ENCODE assay signal across 25 cellular contexts in genomic region chr7:155542276-155542675, GRCh38. TPM values are rescaled to one million over a fixed set of nuclear protein-coding genes. Genes with fewer than 3 reads are reported as not detected.
A peak's percentile ranks its signal among the peaks of the same experiment; 100 is the strongest.
DNase-seq lines count a peak whose midpoint lies in the region; ATAC-seq and TF ChIP-seq lines count a peak whose summit lies in the region.
"Had no signal": no experiment of that assay in that cellular context is flagged by ENCODE, and none has a peak within 500 bp of the region (broad histone marks: within the 10 kb centered on the region; RNA-seq: fewer than 3 reads in every experiment).

No MANE protein-coding gene starts in this region.

- no CpG with 5 or more reads among the region's 10 CpGs for WGBS in neuronal stem cell (ENCODE audit: extremely low coverage in 2 of 2, insufficient read length in 2 of 2, insufficient replicate concordance in 1 of 2), 2 donors

- CTCF ChIA-PET in activated CD8-positive, alpha-beta T cell treated with anti-CD3 and anti-CD28 coated beads, Interleukin-2, amount 10 ng/mL, durations not matched to agents 7 days and 5 days (lab: Charles Lee): no interaction called here

- no peaks in the 10 kb centered on the region for H3K36me3 Mint-ChIP-seq in natural killer cell treated with Interleukin-12 subunit alpha and Interleukin-12 subunit beta and Interleukin-15 and Interleukin-18, amount 100 ng/mL, for 72 hours
- H3K36me3 Mint-ChIP-seq in natural killer cell: no peaks in the 10 kb centered on the region
- H3K36me3 Mint-ChIP-seq in activated CD8-positive, alpha-beta T cell treated with anti-CD3 and anti-CD28 coated beads, Interleukin-2, amount 10 ng/mL, durations not matched to agents 7 days and 5 days (ENCODE audit: low read depth): no peaks in the 10 kb centered on the region
- H3K36me3 Mint-ChIP-seq: CD14-positive monocyte; CD4-positive, alpha-beta memory T cell; CD4-positive, CD25-positive, alpha-beta regulatory T cell; CD8-positive, alpha-beta memory T cell had no signal

- peak overlapping the region; percentile 52 for H3K23ac ChIP-seq in neuronal stem cell (ENCODE audit: low read depth, low read length, poor library complexity)

- intact Hi-C loops in natural killer cell (cut with micrococcal nuclease): no loop called here

- peak overlapping the region; percentile 14 for H2BK5ac ChIP-seq in neuronal stem cell (ENCODE audit: low read length)

- no peak overlapping the region for H3K27ac Mint-ChIP-seq in natural killer cell treated with Interleukin-12 subunit alpha and Interleukin-12 subunit beta and Interleukin-15 and Interleukin-18, amount 100 ng/mL, for 72 hours
- no peak overlapping the region for H3K27ac Mint-ChIP-seq in natural killer cell
- no peak overlapping the region for H3K27ac Mint-ChIP-seq in activated CD8-positive, alpha-beta T cell treated with anti-CD3 and anti-CD28 coated beads, Interleukin-2, amount 10 ng/mL, durations not matched to agents 7 days and 5 days
- H3K27ac Mint-ChIP-seq: CD14-positive monocyte; CD4-positive, alpha-beta memory T cell; CD4-positive, CD25-positive, alpha-beta regulatory T cell; CD8-positive, alpha-beta memory T cell had no signal

- no peak overlapping the region for H2BK12ac ChIP-seq in neuronal stem cell (ENCODE audit: low read length)

- no peaks in the 10 kb centered on the region for H3K4me1 Mint-ChIP-seq in natural killer cell treated with Interleukin-12 subunit alpha and Interleukin-12 subunit beta and Interleukin-15 and Interleukin-18, amount 100 ng/mL, for 72 hours (ENCODE audit: low read depth in 2 of 2)
- H3K4me1 Mint-ChIP-seq in natural killer cell: no peaks in the 10 kb centered on the region
- no peaks in the 10 kb centered on the region for H3K4me1 Mint-ChIP-seq in activated CD8-positive, alpha-beta T cell treated with anti-CD3 and anti-CD28 coated beads, Interleukin-2, amount 10 ng/mL, durations not matched to agents 7 days and 5 days (ENCODE audit: low read depth)
- H3K4me1 Mint-ChIP-seq: CD14-positive monocyte; CD4-positive, alpha-beta memory T cell; CD4-positive, CD25-positive, alpha-beta regulatory T cell; CD8-positive, alpha-beta memory T cell had no signal

- H3K14ac ChIP-seq in neuronal stem cell (ENCODE audit: low read length): peak overlapping the region; percentile 76

- TF ChIP-seq CTCF in natural killer cell (IDR thresholded peaks at IDR 0.05): no peak

- H2BK120ac ChIP-seq in neuronal stem cell (ENCODE audit: low read depth, low read length): no peak overlapping the region

- peak overlapping the region; percentile 84 for H3K18ac ChIP-seq in neuronal stem cell (ENCODE audit: low read length)

- no peak overlapping the region for H3K9ac ChIP-seq in neuronal stem cell (ENCODE audit: low read depth, low read length, poor library complexity)
- H3K9ac ChIP-seq: BLaER1 had no signal

- no peaks in the 10 kb centered on the region for H3K9me3 Mint-ChIP-seq in natural killer cell treated with Interleukin-12 subunit alpha and Interleukin-12 subunit beta and Interleukin-15 and Interleukin-18, amount 100 ng/mL, for 72 hours
- H3K9me3 Mint-ChIP-seq in natural killer cell: no peaks in the 10 kb centered on the region
- no peaks in the 10 kb centered on the region for H3K9me3 Mint-ChIP-seq in activated CD8-positive, alpha-beta T cell treated with anti-CD3 and anti-CD28 coated beads, Interleukin-2, amount 10 ng/mL, durations not matched to agents 7 days and 5 days (ENCODE audit: insufficient read depth)
- H3K9me3 Mint-ChIP-seq: CD14-positive monocyte; CD4-positive, alpha-beta memory T cell; CD8-positive, alpha-beta memory T cell had no signal

- no peaks in the 10 kb centered on the region for H3K79me1 ChIP-seq in neuronal stem cell (ENCODE audit: low read depth, low read length)

- POLR2A ChIA-PET in activated CD8-positive, alpha-beta T cell treated with anti-CD3 and anti-CD28 coated beads, Interleukin-2, amount 10 ng/mL, durations not matched to agents 7 days and 5 days (lab: Charles Lee): no interaction called here

- no peak overlapping the region for H3K4me3 Mint-ChIP-seq in natural killer cell treated with Interleukin-12 subunit alpha and Interleukin-12 subunit beta and Interleukin-15 and Interleukin-18, amount 100 ng/mL, for 72 hours
- H3K4me3 Mint-ChIP-seq in natural killer cell: no peak overlapping the region
- H3K4me3 Mint-ChIP-seq in activated CD8-positive, alpha-beta T cell treated with anti-CD3 and anti-CD28 coated beads, Interleukin-2, amount 10 ng/mL, durations not matched to agents 7 days and 5 days: no peak overlapping the region
- H3K4me3 Mint-ChIP-seq: CD14-positive monocyte; CD4-positive, alpha-beta memory T cell; CD4-positive, CD25-positive, alpha-beta regulatory T cell; CD8-positive, alpha-beta memory T cell had no signal

- peak overlapping the region; percentile 85 for H2AFZ ChIP-seq in neuronal stem cell (ENCODE audit: low read length)

- H3K4me2 ChIP-seq in neuronal stem cell (ENCODE audit: insufficient read depth, low read length, poor library complexity, severe bottlenecking): no peak overlapping the region
- H3K4me2 ChIP-seq: BLaER1 had no signal

- no peak overlapping the region for H3K4me3 ChIP-seq in neuronal stem cell (ENCODE audit: low read length in 2 of 2)
- H3K4me3 ChIP-seq: BLaER1, GM12878 had no signal

- H3K27me3 Mint-ChIP-seq in natural killer cell treated with Interleukin-12 subunit alpha and Interleukin-12 subunit beta and Interleukin-15 and Interleukin-18, amount 100 ng/mL, for 72 hours: peaks cover 7 to 8% of the 10 kb centered on the region in 2 donors
- peaks cover 6 to 10% of the 10 kb centered on the region in 2 donors for H3K27me3 Mint-ChIP-seq in natural killer cell (ENCODE audit: low read depth in 2 of 2)
- peaks cover 6% of the 10 kb centered on the region for H3K27me3 Mint-ChIP-seq in activated CD8-positive, alpha-beta T cell treated with anti-CD3 and anti-CD28 coated beads, Interleukin-2, amount 10 ng/mL, durations not matched to agents 7 days and 5 days (ENCODE audit: low read depth)

- H2BK15ac ChIP-seq in neuronal stem cell (ENCODE audit: low read length): peak overlapping the region; percentile 43

- peak overlapping the region; percentile 82 for H2AK5ac ChIP-seq in neuronal stem cell (ENCODE audit: low read depth, low read length)

- H4K8ac ChIP-seq in neuronal stem cell (ENCODE audit: low read depth, low read length): no peak overlapping the region

- no peak overlapping the region for H3K4ac ChIP-seq in neuronal stem cell (ENCODE audit: low read length)

- ATAC-seq in natural killer cell treated with Interleukin-12 subunit alpha and Interleukin-12 subunit beta and Interleukin-15 and Interleukin-18, amount 100 ng/mL, for 72 hours: no peak
- ATAC-seq in natural killer cell: no peak
- ATAC-seq in GM21723 (IDR thresholded peaks at IDR 0.05; ENCODE audit: unreplicated experiment): no peak
- ATAC-seq in activated CD8-positive, alpha-beta T cell treated with anti-CD3 and anti-CD28 coated beads, Interleukin-2, amount 10 ng/mL, durations not matched to agents 7 days and 5 days: no peak
- ATAC-seq: GM12878 had no signal

- H3K4me1 ChIP-seq in neuronal stem cell (ENCODE audit: control insufficient read depth in 2 of 2, insufficient read depth in 1 of 2, low read depth in 1 of 2, low read length in 2 of 2): peaks cover 21 to 59% of the 10 kb centered on the region in 2 donors
- H3K4me1 ChIP-seq: BE2C, BLaER1 had no signal

- H3K27me3 ChIP-seq in neuronal stem cell (ENCODE audit: control insufficient read depth in 3 of 3, insufficient read depth in 3 of 3, low read depth in 1 of 3, low read length in 3 of 3): peaks cover 0 to 4% (median 0%) of the 10 kb centered on the region in 3 experiments

- H3K9me3 ChIP-seq in neuronal stem cell (replicated peaks in 1 of 2; ENCODE audit: control insufficient read depth in 2 of 2, insufficient read depth in 1 of 2, low read depth in 1 of 2, low read length in 2 of 2): no peaks in the 10 kb centered on the region
- H3K9me3 ChIP-seq: BE2C, BLaER1 had no signal

- DNase-seq in natural killer cell treated with Interleukin-12 subunit alpha and Interleukin-12 subunit beta and Interleukin-15 and Interleukin-18, amount 100 ng/mL, for 72 hours (ENCODE audit: low spot score): peak; percentile 38
- DNase-seq in natural killer cell: no peak
- no peak for DNase-seq in neuronal stem cell (ENCODE audit: low spot score)
- no peak for DNase-seq in activated CD8-positive, alpha-beta T cell treated with anti-CD3 and anti-CD28 coated beads, Interleukin-2, amount 10 ng/mL, durations not matched to agents 7 days and 5 days
- DNase-seq: 8988T; ACHN; BE2C; C1 segment of cervical spinal cord; CD4-positive, alpha-beta memory T cell; CD4-positive, CD25-positive, alpha-beta regulatory T cell; CD8-positive, alpha-beta memory T cell; DMS 273 treated with DMSO at 0.1 percent for 48 hours; DMS153; DMS53; DMS79; DND-41; EL; GDM1 had no signal

- H3K36me3 ChIP-seq in neuronal stem cell (replicated peaks in 1 of 2; ENCODE audit: control insufficient read depth in 2 of 2, insufficient read depth in 2 of 2, low read length in 2 of 2): no peaks in the 10 kb centered on the region
- H3K36me3 ChIP-seq: BE2C, BLaER1 had no signal

- H3K27ac ChIP-seq in neuronal stem cell (replicated peaks; ENCODE audit: low read length): no peak overlapping the region
- H3K27ac ChIP-seq: BLaER1 had no signal

- no peak overlapping the region for H4K91ac ChIP-seq in neuronal stem cell (ENCODE audit: low read depth, low read length, poor library complexity)

RNA-seq across cellular contexts. Expression of gene CNPY1, which starts 4.1 kb away (rescaled TPM):
- total RNA-seq in natural killer cell treated with Interleukin-12 subunit alpha and Interleukin-12 subunit beta and Interleukin-15 and Interleukin-18, amount 100 ng/mL, for 72 hours: not detected
- total RNA-seq in natural killer cell: not detected
- not detected for polyA plus RNA-seq in neuronal stem cell (2013, experiment 1 of 2)
- polyA plus RNA-seq in neuronal stem cell (2013, experiment 2 of 2): not detected
- total RNA-seq in activated CD8-positive, alpha-beta T cell treated with anti-CD3 and anti-CD28 coated beads, Interleukin-2, amount 10 ng/mL, durations not matched to agents 7 days and 5 days: not detected
- total RNA-seq: A673; CD4-positive, alpha-beta memory T cell; CD4-positive, CD25-positive, alpha-beta regulatory T cell; CD8-positive, alpha-beta memory T cell; G401; GM12878 had no signal
- polyA plus RNA-seq: AG04450; CD14-positive monocyte; CD4-positive, alpha-beta memory T cell; CD4-positive, CD25-positive, alpha-beta regulatory T cell; CD8-positive, alpha-beta memory T cell; GM12878 had no signal
